Comparison of ENCODE assay signal across 2 cellular contexts in the genomic region with DNA sequence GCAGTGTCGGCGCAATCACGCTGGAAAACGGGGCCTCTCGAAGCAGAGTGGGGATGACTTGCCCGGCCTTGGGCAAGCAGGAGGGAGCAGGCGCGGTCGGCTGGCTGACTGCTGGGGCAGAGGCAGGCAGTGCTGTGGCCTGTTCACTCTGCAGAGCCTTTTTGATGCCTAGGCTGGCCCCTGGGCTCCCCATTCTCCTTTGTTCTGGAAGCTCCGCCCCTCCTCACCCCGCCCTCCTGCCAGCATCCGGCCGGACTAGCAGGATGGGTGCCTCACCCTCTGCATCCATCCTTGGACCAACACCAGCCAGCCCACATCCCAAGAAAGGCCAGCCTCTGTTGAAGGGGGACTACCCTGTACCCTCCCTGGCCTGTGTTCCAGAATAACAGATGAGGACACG.
TF ChIP-seq lines count a peak whose summit lies in the region.

A gene (minus strand): TSS at position 136 of the 400 bp plus-strand sequence. CDS start 195 bp downstream, outside the sequence.

TF ChIP-seq in IMR-90, 13 proteins besides CTCF, POLR2A, EP300 and RAD21:
- TF ChIP-seq NFE2L2 (IDR thresholded peaks at IDR 0.05; ENCODE audit: low read depth, low read length) (no peak), SMC3 (IDR thresholded peaks at IDR 0.05; ENCODE audit: low read depth, low read length) (no peak), RCOR1 (IDR thresholded peaks at IDR 0.05; ENCODE audit: insufficient replicate concordance, low read length) (no peak), CEBPB (IDR thresholded peaks at IDR 0.05; ENCODE audit: low read depth, low read length) (no peak), MXI1 (IDR thresholded peaks at IDR 0.05; ENCODE audit: borderline replicate concordance, low read depth, low read length) (no peak), MAZ (IDR thresholded peaks at IDR 0.05; ENCODE audit: borderline replicate concordance, low read depth, low read length) (no peak), FOS (IDR thresholded peaks at IDR 0.05; ENCODE audit: low read depth, low read length) (no peak), BHLHE40 (IDR thresholded peaks at IDR 0.05; ENCODE audit: low read depth, low read length) (no peak), CHD1 (IDR thresholded peaks at IDR 0.05; ENCODE audit: low read depth, low read length) (no peak), MAFK (IDR thresholded peaks at IDR 0.05; ENCODE audit: low read depth, low read length) (no peak), RFX5 (IDR thresholded peaks at IDR 0.05; ENCODE audit: low read depth, low read length) (no peak)
- TF ChIP-seq, protein P1, sequence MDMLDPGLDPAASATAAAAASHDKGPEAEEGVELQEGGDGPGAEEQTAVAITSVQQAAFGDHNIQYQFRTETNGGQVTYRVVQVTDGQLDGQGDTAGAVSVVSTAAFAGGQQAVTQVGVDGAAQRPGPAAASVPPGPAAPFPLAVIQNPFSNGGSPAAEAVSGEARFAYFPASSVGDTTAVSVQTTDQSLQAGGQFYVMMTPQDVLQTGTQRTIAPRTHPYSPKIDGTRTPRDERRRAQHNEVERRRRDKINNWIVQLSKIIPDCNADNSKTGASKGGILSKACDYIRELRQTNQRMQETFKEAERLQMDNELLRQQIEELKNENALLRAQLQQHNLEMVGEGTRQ (IDR thresholded peaks at IDR 0.05; ENCODE audit: low read depth, low read length) = no peak
- TF ChIP-seq, protein P2, sequence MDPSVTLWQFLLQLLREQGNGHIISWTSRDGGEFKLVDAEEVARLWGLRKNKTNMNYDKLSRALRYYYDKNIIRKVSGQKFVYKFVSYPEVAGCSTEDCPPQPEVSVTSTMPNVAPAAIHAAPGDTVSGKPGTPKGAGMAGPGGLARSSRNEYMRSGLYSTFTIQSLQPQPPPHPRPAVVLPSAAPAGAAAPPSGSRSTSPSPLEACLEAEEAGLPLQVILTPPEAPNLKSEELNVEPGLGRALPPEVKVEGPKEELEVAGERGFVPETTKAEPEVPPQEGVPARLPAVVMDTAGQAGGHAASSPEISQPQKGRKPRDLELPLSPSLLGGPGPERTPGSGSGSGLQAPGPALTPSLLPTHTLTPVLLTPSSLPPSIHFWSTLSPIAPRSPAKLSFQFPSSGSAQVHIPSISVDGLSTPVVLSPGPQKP (IDR thresholded peaks at IDR 0.05; ENCODE audit: borderline replicate concordance, low read depth, low read length) = no peak

TF ChIP-seq in H1, 55 proteins besides CTCF, POLR2A, EP300 and RAD21:
- TF ChIP-seq SIN3A (conservative IDR thresholded peaks at IDR 0.05 in 1 of 2, IDR thresholded peaks at IDR 0.05 in 1 of 2; ENCODE audit: low read depth in 1 of 2, low read length in 2 of 2) (no peak), EGR1 (IDR thresholded peaks at IDR 0.05; ENCODE audit: borderline replicate concordance, low read depth, low read length) (no peak), ASH2L (IDR thresholded peaks at IDR 0.05; ENCODE audit: low read length) (no peak), PHF8 (conservative IDR thresholded peaks at IDR 0.05; ENCODE audit: low read depth, low read length) (no peak), CREB1 (IDR thresholded peaks at IDR 0.05) (no peak), GABPA (IDR thresholded peaks at IDR 0.05; ENCODE audit: borderline replicate concordance, insufficient read depth, low read length) (no peak), CEBPB (IDR thresholded peaks at IDR 0.05; ENCODE audit: low read depth, low read length) (no peak), HDAC2 (IDR thresholded peaks at IDR 0.05; ENCODE audit: borderline replicate concordance in 1 of 2, low read depth in 2 of 2, low read length in 2 of 2) (no peak), GTF2F1 (IDR thresholded peaks at IDR 0.05; ENCODE audit: borderline replicate concordance, low read depth, low read length) (no peak), NRF1 (IDR thresholded peaks at IDR 0.05; ENCODE audit: low read depth, low read length) (no peak), POLR2AphosphoS5 (IDR thresholded peaks at IDR 0.05; ENCODE audit: low read depth, low read length) (no peak), RNF2 (IDR thresholded peaks at IDR 0.05; ENCODE audit: borderline replicate concordance, low read depth, low read length, missing control alignments, poor library complexity, severe bottlenecking) (no peak), SIX5 (IDR thresholded peaks at IDR 0.05; ENCODE audit: low read depth, low read length) (no peak), JUN (IDR thresholded peaks at IDR 0.05; ENCODE audit: low read depth, low read length) (no peak), CBX8 (IDR thresholded peaks at IDR 0.05; ENCODE audit: borderline replicate concordance, low read depth, low read length) (no peak), CBX5 (IDR thresholded peaks at IDR 0.05; ENCODE audit: low read depth, low read length) (no peak)
- TF ChIP-seq, protein P3, sequence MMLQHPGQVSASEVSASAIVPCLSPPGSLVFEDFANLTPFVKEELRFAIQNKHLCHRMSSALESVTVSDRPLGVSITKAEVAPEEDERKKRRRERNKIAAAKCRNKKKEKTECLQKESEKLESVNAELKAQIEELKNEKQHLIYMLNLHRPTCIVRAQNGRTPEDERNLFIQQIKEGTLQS (IDR thresholded peaks at IDR 0.05; ENCODE audit: insufficient read depth, low read depth, low read length) = no peak
